ENCODE assay signal across 22 cellular contexts in genomic region chr5:53411388-53411787, GRCh38.
DNase-seq lines count a peak whose midpoint lies in the region; ATAC-seq, FAIRE-seq and TF ChIP-seq lines count a peak whose summit lies in the region.
"Had no signal": no experiment of that assay in that cellular context is flagged by ENCODE, and none has a peak within 500 bp of the region (broad histone marks: within the 10 kb centered on the region; RNA-seq: fewer than 3 reads in every experiment).

No MANE protein-coding gene starts in this region.

- H3K4me1 ChIP-seq in GM12878 (ENCODE audit: control insufficient read depth, insufficient read depth, low read length) (no peaks in the 10 kb centered on the region), neural progenitor cell (no peaks in the 10 kb centered on the region)
- H3K4me1 ChIP-seq: heart right ventricle had no signal

- POLR2A ChIA-PET in activated naive CD8-positive, alpha-beta T cell treated with anti-CD3 and anti-CD28 coated beads, Interleukin-2, amount 10 ng/mL, durations not matched to agents 7 days and 5 days (lab: Charles Lee) = no interaction called here
- POLR2A ChIA-PET in GM12878 (lab: Charles Lee) = no interaction called here

- H2AFZ ChIP-seq in GM12878 (ENCODE audit: control insufficient read depth, low read depth, low read length) = peak overlapping the region; percentile 39
- no peak overlapping the region for H2AFZ ChIP-seq in neural progenitor cell (replicated peaks)

- intact Hi-C loops in GM12878 (cut with micrococcal nuclease; ENCODE audit: unreplicated experiment) = no loop called here
- intact Hi-C loops in activated CD4-positive, alpha-beta T cell treated with anti-CD3 and anti-CD28 coated beads, Interleukin-2, amount 10 ng/mL, durations not matched to agents 24 days and 14 days (cut with micrococcal nuclease) = no loop called here

- H3K9me3 ChIP-seq in GM12878 (replicated peaks; ENCODE audit: control insufficient read depth, insufficient read depth, low read length) = no peaks in the 10 kb centered on the region; the same call in 2 of the 3 replicates
- no peaks in the 10 kb centered on the region for H3K9me3 ChIP-seq in neural progenitor cell (ENCODE audit: low read depth)
- H3K9me3 ChIP-seq: heart right ventricle, mucosa of descending colon had no signal

- H3K36me3 ChIP-seq in GM12878 (ENCODE audit: control insufficient read depth in 2 of 2, insufficient read depth in 2 of 2, low read length in 1 of 2) (no peaks in the 10 kb centered on the region), neural progenitor cell (no peaks in the 10 kb centered on the region)
- H3K36me3 ChIP-seq: heart right ventricle had no signal

- FAIRE-seq in GM12878 (lab: Jason Lieb, UNC) = no peak

- H3K27me3 ChIP-seq in GM12878 (replicated peaks in 1 of 2; ENCODE audit: control insufficient read depth in 2 of 2, insufficient read depth in 2 of 2, low read length in 1 of 2) (no peaks in the 10 kb centered on the region), neural progenitor cell (no peaks in the 10 kb centered on the region)
- H3K27me3 ChIP-seq: heart right ventricle had no signal

- no peak for DNase-seq in activated naive CD8-positive, alpha-beta T cell treated with anti-CD3 and anti-CD28 coated beads, Interleukin-2, amount 10 ng/mL, durations not matched to agents 7 days and 5 days
- DNase-seq in activated naive CD8-positive, alpha-beta T cell treated with anti-CD3 and anti-CD28 coated beads, Interleukin-2, amount 50 U/mL, for 24 hours = no peak
- DNase-seq in GM12878 (ENCODE audit: low read depth, low spot score) (no peak), neural progenitor cell (ENCODE audit: low spot score) (no peak), NCI-H146 treated with DMSO at 0.1 percent for 48 hours (lab: John Stamatoyannopoulos, UW; ENCODE audit: unreplicated experiment) (no peak)
- DNase-seq in activated T-cell treated with anti-CD3 and anti-CD28 coated beads, Interleukin-2, amount 50 U/mL, for 4 hours = no peak
- no peak for DNase-seq in activated CD4-positive, alpha-beta T cell treated with anti-CD3 and anti-CD28 coated beads, Interleukin-2, amount 10 ng/mL, durations not matched to agents 24 days and 14 days
- DNase-seq: activated CD4-positive, alpha-beta T cell treated with anti-CD3 and anti-CD28 coated beads for 36 hours; activated naive CD8-positive, alpha-beta T cell treated with anti-CD3 and anti-CD28 coated beads for 36 hours; C1 segment of cervical spinal cord; H9; heart right ventricle; left ventricle myocardium superior; mucosa of descending colon; NCI-H1105; NCI-H2081 treated with DMSO at 0.1 percent for 48 hours; retina; SW 1271 had no signal

- peak overlapping the region; percentile 43 for H3K27ac Mint-ChIP-seq in activated naive CD8-positive, alpha-beta T cell treated with anti-CD3 and anti-CD28 coated beads, Interleukin-2, amount 10 ng/mL, durations not matched to agents 7 days and 5 days
- no peak overlapping the region for H3K27ac Mint-ChIP-seq in activated naive CD8-positive, alpha-beta T cell treated with anti-CD3 and anti-CD28 coated beads, Interleukin-2, amount 50 U/mL, for 24 hours
- H3K27ac Mint-ChIP-seq in neural progenitor cell = no peak overlapping the region
- H3K27ac Mint-ChIP-seq in activated CD4-positive, alpha-beta T cell treated with anti-CD3 and anti-CD28 coated beads, Interleukin-2, amount 10 ng/mL, durations not matched to agents 24 days and 14 days = no peak overlapping the region
- H3K27ac Mint-ChIP-seq: activated CD4-positive, alpha-beta T cell treated with anti-CD3 and anti-CD28 coated beads for 36 hours; activated naive CD8-positive, alpha-beta T cell treated with anti-CD3 and anti-CD28 coated beads for 36 hours; brain; H9 had no signal

- H4K20me1 ChIP-seq in GM12878 (ENCODE audit: control insufficient read depth, insufficient read depth) (no peaks in the 10 kb centered on the region), neural progenitor cell (ENCODE audit: low read depth) (no peaks in the 10 kb centered on the region)

- peaks cover 5% of the 10 kb centered on the region for H3K4me1 Mint-ChIP-seq in activated naive CD8-positive, alpha-beta T cell treated with anti-CD3 and anti-CD28 coated beads, Interleukin-2, amount 10 ng/mL, durations not matched to agents 7 days and 5 days
- peaks cover 4% of the 10 kb centered on the region for H3K4me1 Mint-ChIP-seq in activated naive CD8-positive, alpha-beta T cell treated with anti-CD3 and anti-CD28 coated beads, Interleukin-2, amount 50 U/mL, for 24 hours
- no peaks in the 10 kb centered on the region for H3K4me1 Mint-ChIP-seq in neural progenitor cell
- peaks cover 5% of the 10 kb centered on the region for H3K4me1 Mint-ChIP-seq in activated T-cell treated with anti-CD3 and anti-CD28 coated beads, Interleukin-2, amount 50 U/mL, for 4 hours (ENCODE audit: low read depth)
- H3K4me1 Mint-ChIP-seq in activated CD4-positive, alpha-beta T cell treated with anti-CD3 and anti-CD28 coated beads, Interleukin-2, amount 10 ng/mL, durations not matched to agents 24 days and 14 days = peaks cover 9% of the 10 kb centered on the region
- H3K4me1 Mint-ChIP-seq: brain, H9 had no signal

- CTCF ChIA-PET in GM12878 (lab: Yijun Ruan, JAX) = no interaction called here

- no peak overlapping the region for H3K9ac ChIP-seq in GM12878 (ENCODE audit: control insufficient read depth, insufficient read depth, low read length)
- no peak overlapping the region for H3K9ac ChIP-seq in neural progenitor cell

- no peak overlapping the region for H3K4me2 ChIP-seq in GM12878 (ENCODE audit: control insufficient read depth, insufficient read depth)
- no peak overlapping the region for H3K4me2 ChIP-seq in neural progenitor cell

- no peaks in the 10 kb centered on the region for H3K79me2 ChIP-seq in GM12878 (ENCODE audit: control insufficient read depth, insufficient read depth, low read length)
- no peaks in the 10 kb centered on the region for H3K79me2 ChIP-seq in neural progenitor cell (ENCODE audit: low read depth)

- H3F3A ChIP-seq in neural progenitor cell (ENCODE audit: low read depth) = no peaks in the 10 kb centered on the region

- no peak for TF ChIP-seq RAD21 in GM12878 (IDR thresholded peaks at IDR 0.05; ENCODE audit: insufficient read depth, low read depth, low read length)

- SMC1A ChIA-PET in GM12878 (lab: Charles Lee; ENCODE audit: uncharacterized antibody, unreplicated experiment) = no interaction called here

- H3K27ac ChIP-seq in GM12878 (ENCODE audit: control insufficient read depth, insufficient read depth) (no peak overlapping the region), neural progenitor cell (no peak overlapping the region)
- H3K27ac ChIP-seq: coronary artery, heart right ventricle had no signal

- no peak for TF ChIP-seq POLR2A in GM12878 (IDR thresholded peaks at IDR 0.05; ENCODE audit: low read depth, low read length)

- no peak overlapping the region for H3K4me3 ChIP-seq in GM12878
- H3K4me3 ChIP-seq in neural progenitor cell = no peak overlapping the region
- H3K4me3 ChIP-seq: coronary artery, heart right ventricle, mucosa of descending colon had no signal

- TF ChIP-seq EP300 in GM12878 (IDR thresholded peaks at IDR 0.05; ENCODE audit: borderline replicate concordance in 1 of 2, control insufficient read depth in 1 of 2, low read depth in 2 of 2, low read length in 2 of 2) = no peak

- TF ChIP-seq CTCF in GM12878 (IDR thresholded peaks at IDR 0.05 in 2 of 3, conservative IDR thresholded peaks at IDR 0.05 in 1 of 3; ENCODE audit: control insufficient read depth in 2 of 3, extremely low read depth in 1 of 3, insufficient read depth in 1 of 3, low read depth in 3 of 3, low read length in 3 of 3) = no peak
- TF ChIP-seq CTCF in neural progenitor cell (IDR thresholded peaks at IDR 0.05) = no peak

- no peak for ATAC-seq in activated naive CD8-positive, alpha-beta T cell treated with anti-CD3 and anti-CD28 coated beads, Interleukin-2, amount 10 ng/mL, durations not matched to agents 7 days and 5 days (ENCODE audit: low read depth)
- ATAC-seq in activated naive CD8-positive, alpha-beta T cell treated with anti-CD3 and anti-CD28 coated beads, Interleukin-2, amount 50 U/mL, for 24 hours = no peak
- peak; percentile 45 for ATAC-seq in GM21529 (IDR thresholded peaks at IDR 0.05; ENCODE audit: unreplicated experiment)
- peak; percentile 62 for ATAC-seq in GM12878
- no peak for ATAC-seq in activated T-cell treated with anti-CD3 and anti-CD28 coated beads, Interleukin-2, amount 50 U/mL, for 4 hours
- ATAC-seq: activated CD4-positive, alpha-beta T cell treated with anti-CD3 and anti-CD28 coated beads for 36 hours; heart right ventricle; left ventricle myocardium superior; mucosa of descending colon; Right ventricle myocardium inferior had no signal

- RAD21 ChIA-PET in GM12878 (lab: Charles Lee; ENCODE audit: unreplicated experiment) = no interaction called here

- no peaks in the 10 kb centered on the region for H3K27me3 Mint-ChIP-seq in activated naive CD8-positive, alpha-beta T cell treated with anti-CD3 and anti-CD28 coated beads, Interleukin-2, amount 10 ng/mL, durations not matched to agents 7 days and 5 days
- no peaks in the 10 kb centered on the region for H3K27me3 Mint-ChIP-seq in activated naive CD8-positive, alpha-beta T cell treated with anti-CD3 and anti-CD28 coated beads, Interleukin-2, amount 50 U/mL, for 24 hours
- H3K27me3 Mint-ChIP-seq in neural progenitor cell (ENCODE audit: insufficient read depth, low read depth) = no peaks in the 10 kb centered on the region
- H3K27me3 Mint-ChIP-seq in activated T-cell treated with anti-CD3 and anti-CD28 coated beads, Interleukin-2, amount 50 U/mL, for 4 hours (ENCODE audit: low read depth) = peaks cover 2% of the 10 kb centered on the region
- H3K27me3 Mint-ChIP-seq in activated CD4-positive, alpha-beta T cell treated with anti-CD3 and anti-CD28 coated beads, Interleukin-2, amount 10 ng/mL, durations not matched to agents 24 days and 14 days = peaks cover 2% of the 10 kb centered on the region
- H3K27me3 Mint-ChIP-seq: activated CD4-positive, alpha-beta T cell treated with anti-CD3 and anti-CD28 coated beads for 36 hours had no signal

- peaks cover 3% of the 10 kb centered on the region for H3K9me3 Mint-ChIP-seq in activated naive CD8-positive, alpha-beta T cell treated with anti-CD3 and anti-CD28 coated beads, Interleukin-2, amount 10 ng/mL, durations not matched to agents 7 days and 5 days
- H3K9me3 Mint-ChIP-seq in activated naive CD8-positive, alpha-beta T cell treated with anti-CD3 and anti-CD28 coated beads, Interleukin-2, amount 50 U/mL, for 24 hours = no peaks in the 10 kb centered on the region
- peaks cover 5% of the 10 kb centered on the region for H3K9me3 Mint-ChIP-seq in neural progenitor cell
- no peaks in the 10 kb centered on the region for H3K9me3 Mint-ChIP-seq in activated T-cell treated with anti-CD3 and anti-CD28 coated beads, Interleukin-2, amount 50 U/mL, for 4 hours
- no peaks in the 10 kb centered on the region for H3K9me3 Mint-ChIP-seq in activated CD4-positive, alpha-beta T cell treated with anti-CD3 and anti-CD28 coated beads, Interleukin-2, amount 10 ng/mL, durations not matched to agents 24 days and 14 days
- H3K9me3 Mint-ChIP-seq: activated naive CD8-positive, alpha-beta T cell treated with anti-CD3 and anti-CD28 coated beads for 36 hours had no signal

- H3K4me3 Mint-ChIP-seq in activated naive CD8-positive, alpha-beta T cell treated with anti-CD3 and anti-CD28 coated beads, Interleukin-2, amount 10 ng/mL, durations not matched to agents 7 days and 5 days = peak overlapping the region; percentile 20
- no peak overlapping the region for H3K4me3 Mint-ChIP-seq in activated naive CD8-positive, alpha-beta T cell treated with anti-CD3 and anti-CD28 coated beads, Interleukin-2, amount 50 U/mL, for 24 hours
- no peak overlapping the region for H3K4me3 Mint-ChIP-seq in neural progenitor cell
- no peak overlapping the region for H3K4me3 Mint-ChIP-seq in activated T-cell treated with anti-CD3 and anti-CD28 coated beads, Interleukin-2, amount 50 U/mL, for 4 hours
- H3K4me3 Mint-ChIP-seq in activated CD4-positive, alpha-beta T cell treated with anti-CD3 and anti-CD28 coated beads, Interleukin-2, amount 10 ng/mL, durations not matched to agents 24 days and 14 days = no peak overlapping the region
- H3K4me3 Mint-ChIP-seq: activated CD4-positive, alpha-beta T cell treated with anti-CD3 and anti-CD28 coated beads for 36 hours; activated naive CD8-positive, alpha-beta T cell treated with anti-CD3 and anti-CD28 coated beads for 36 hours; brain; H9 had no signal

- no TSS peak for BruUV-seq in GM12878 (replicated peaks; lab: Mats Ljungman, UMichigan)

- no peaks in the 10 kb centered on the region for H3K36me3 Mint-ChIP-seq in activated naive CD8-positive, alpha-beta T cell treated with anti-CD3 and anti-CD28 coated beads, Interleukin-2, amount 10 ng/mL, durations not matched to agents 7 days and 5 days
- H3K36me3 Mint-ChIP-seq in activated naive CD8-positive, alpha-beta T cell treated with anti-CD3 and anti-CD28 coated beads, Interleukin-2, amount 50 U/mL, for 24 hours (ENCODE audit: low read depth) = no peaks in the 10 kb centered on the region
- H3K36me3 Mint-ChIP-seq in neural progenitor cell = no peaks in the 10 kb centered on the region
- no peaks in the 10 kb centered on the region for H3K36me3 Mint-ChIP-seq in activated T-cell treated with anti-CD3 and anti-CD28 coated beads, Interleukin-2, amount 50 U/mL, for 4 hours (ENCODE audit: insufficient read depth)
- no peaks in the 10 kb centered on the region for H3K36me3 Mint-ChIP-seq in activated CD4-positive, alpha-beta T cell treated with anti-CD3 and anti-CD28 coated beads, Interleukin-2, amount 10 ng/mL, durations not matched to agents 24 days and 14 days (ENCODE audit: low read depth)
- H3K36me3 Mint-ChIP-seq: activated naive CD8-positive, alpha-beta T cell treated with anti-CD3 and anti-CD28 coated beads for 36 hours; brain had no signal

- 0% methylated on average over 1 of the region's 1 CpG for WGBS in GM12878 (ENCODE audit: insufficient coverage, insufficient replicate concordance, low lambda C conversion rate, missing lambda C conversion rate)

- in situ Hi-C loops in GM12878 (cut with MboI) = no loop called here

Comparison
In these comparisons a context has a peak if more than half of its experiments do, and no peak if none do; other contexts are left out.
1. ATAC-seq: peak in GM21529 (single experiment) and GM12878 (single experiment); none in activated naive CD8-positive, alpha-beta T cell treated with anti-CD3 and anti-CD28 coated beads, Interleukin-2, amount 10 ng/mL, durations not matched to agents 7 days and 5 days (single experiment), activated naive CD8-positive, alpha-beta T cell treated with anti-CD3 and anti-CD28 coated beads, Interleukin-2, amount 50 U/mL, for 24 hours (single experiment) and activated T-cell treated with anti-CD3 and anti-CD28 coated beads, Interleukin-2, amount 50 U/mL, for 4 hours (0 of 2).